In genomic region chr15:40768492-40769309, GRCh38 we compare ENCODE assay signal across 10 cellular contexts. TPM values are rescaled to one million over a fixed set of nuclear protein-coding genes. Genes with fewer than 3 reads are reported as not detected.
DNase-seq lines count a peak whose midpoint lies in the region; ATAC-seq and TF ChIP-seq lines count a peak whose summit lies in the region.
"Had no signal": no experiment of that assay in that cellular context is flagged by ENCODE, and none has a peak within 500 bp of the region (broad histone marks: within the 10 kb centered on the region; RNA-seq: fewer than 3 reads in every experiment).

No MANE protein-coding gene starts in this region.

- ATAC-seq in CD8-positive, alpha-beta T cell, result no peak
- ATAC-seq in activated T-helper 17 cell treated with anti-CD3 and anti-CD28 coated beads, Interleukin-2, amount 50 U/mL, for 72 hours (replicated peaks), result no peak
- peak in 1 of 2 donors; percentile 0 for ATAC-seq in lower lobe of right lung

- no peak for TF ChIP-seq CTCF in CD8-positive, alpha-beta T cell (IDR thresholded peaks at IDR 0.05)
- no peak for TF ChIP-seq CTCF in lower lobe of right lung (IDR thresholded peaks at IDR 0.05)
- no peak for TF ChIP-seq CTCF in lower leg skin (IDR thresholded peaks at IDR 0.05)

- H3K36me3 ChIP-seq in CD8-positive, alpha-beta T cell (ENCODE audit: insufficient read depth, low read length), result no peaks in the 10 kb centered on the region
- H3K36me3 ChIP-seq in lower lobe of right lung, result peaks cover 64% of the 10 kb centered on the region

- TF ChIP-seq POLR2A in lower leg skin (IDR thresholded peaks at IDR 0.05), result no peak

- H3K4me1 ChIP-seq in CD8-positive, alpha-beta T cell (ENCODE audit: insufficient read depth, low read length), result peaks cover 42% of the 10 kb centered on the region
- H3K4me1 ChIP-seq in lower lobe of right lung, result peaks cover 58% of the 10 kb centered on the region

- H3K9me3 Mint-ChIP-seq in CD8-positive, alpha-beta T cell, result no peaks in the 10 kb centered on the region
- H3K9me3 Mint-ChIP-seq in activated T-helper 17 cell treated with anti-CD3 and anti-CD28 coated beads, Interleukin-2, amount 50 U/mL, for 72 hours, result no peaks in the 10 kb centered on the region
- H3K9me3 Mint-ChIP-seq: type B pancreatic cell had no signal

- POLR2A ChIA-PET in CD8-positive, alpha-beta T cell (lab: Charles Lee), result interaction anchor here (1.5 to 1.7 kb wide), 2 partner anchors 9 to 74 kb away, joined by 3 to 7 read pairs; partner anchors contain the start of gene RAD51

- intact Hi-C loops in CD8-positive, alpha-beta T cell (cut with DNase I, micrococcal nuclease), result loop anchor here (2.0 kb wide), 3 partner anchors 14 to 38 kb away; partner anchors contain the start of genes RMDN3 (in 2 of the 2), DNAJC17 (in 1 of the 2) and ZFYVE19 (in 1 of the 2)
- intact Hi-C loops in lower lobe of right lung (cut with DNase I) (no loop called here), lower leg skin (cut with DNase I; ENCODE audit: low total_unique reads) (no loop called here)

- no peak for DNase-seq in CD8-positive, alpha-beta T cell
- DNase-seq in H4 (ENCODE audit: low spot score) (peak; percentile 68), lower lobe of right lung (peak; percentile 45), SKM-1 (lab: John Stamatoyannopoulos, UW; ENCODE audit: unreplicated experiment) (no peak), T-helper 9 cell (no peak), NCI-H524 treated with DMSO at 0.1 percent for 48 hours (lab: John Stamatoyannopoulos, UW) (no peak), lower leg skin (ENCODE audit: low spot score in 2 of 2) (no peak)

- CTCF ChIA-PET in CD8-positive, alpha-beta T cell (lab: Charles Lee), result interaction anchor here (0.8 to 5.5 kb wide), 4 partner anchors 14 to 125 kb away, joined by 3 to 36 read pairs (median 5); no protein-coding TSS in a partner anchor

- H3K27me3 Mint-ChIP-seq in CD8-positive, alpha-beta T cell (ENCODE audit: low read depth), result no peaks in the 10 kb centered on the region
- H3K27me3 Mint-ChIP-seq in activated T-helper 17 cell treated with anti-CD3 and anti-CD28 coated beads, Interleukin-2, amount 50 U/mL, for 72 hours, result no peaks in the 10 kb centered on the region
- H3K27me3 Mint-ChIP-seq: progenitor cell of endocrine pancreas had no signal

- H3K27ac ChIP-seq in CD8-positive, alpha-beta T cell (ENCODE audit: low read depth, low read length), result peak overlapping the region; percentile 35
- peak overlapping the region; percentile 70 for H3K27ac ChIP-seq in lower lobe of right lung

- no peaks in the 10 kb centered on the region for H3K27me3 ChIP-seq in CD8-positive, alpha-beta T cell (ENCODE audit: insufficient read depth, low read length)
- H3K27me3 ChIP-seq in lower lobe of right lung (ENCODE audit: low read depth), result no peaks in the 10 kb centered on the region

- peak overlapping the region; percentile 94 for H3K27ac Mint-ChIP-seq in CD8-positive, alpha-beta T cell
- peak overlapping the region; percentile 82 for H3K27ac Mint-ChIP-seq in activated T-helper 17 cell treated with anti-CD3 and anti-CD28 coated beads, Interleukin-2, amount 50 U/mL, for 72 hours
- H3K27ac Mint-ChIP-seq: progenitor cell of endocrine pancreas had no signal

- no peak overlapping the region for H3K4me3 ChIP-seq in CD8-positive, alpha-beta T cell (ENCODE audit: low read depth, low read length)
- H3K4me3 ChIP-seq in lower lobe of right lung, result no peak overlapping the region
- no peak overlapping the region for H3K4me3 ChIP-seq in lower leg skin (ENCODE audit: low read depth, poor library complexity, severe bottlenecking)

- 33 to 45% methylated on average over 23 of the region's 23 CpGs for WGBS in lower leg skin, 2 donors

- no peaks in the 10 kb centered on the region for H3K9me3 ChIP-seq in CD8-positive, alpha-beta T cell (ENCODE audit: low read length)
- no peaks in the 10 kb centered on the region for H3K9me3 ChIP-seq in lower lobe of right lung

- H3K36me3 Mint-ChIP-seq in CD8-positive, alpha-beta T cell, result peaks cover 21% of the 10 kb centered on the region
- H3K36me3 Mint-ChIP-seq in activated T-helper 17 cell treated with anti-CD3 and anti-CD28 coated beads, Interleukin-2, amount 50 U/mL, for 72 hours (ENCODE audit: low read depth), result peaks cover 27% of the 10 kb centered on the region
- H3K36me3 Mint-ChIP-seq: type B pancreatic cell had no signal

- peaks cover 43% of the 10 kb centered on the region for H3K4me1 Mint-ChIP-seq in CD8-positive, alpha-beta T cell (ENCODE audit: low read depth)
- peaks cover 17% of the 10 kb centered on the region for H3K4me1 Mint-ChIP-seq in activated T-helper 17 cell treated with anti-CD3 and anti-CD28 coated beads, Interleukin-2, amount 50 U/mL, for 72 hours

- H3K4me3 Mint-ChIP-seq in CD8-positive, alpha-beta T cell, result peak overlapping the region; percentile 37
- peak overlapping the region; percentile 51 for H3K4me3 Mint-ChIP-seq in activated T-helper 17 cell treated with anti-CD3 and anti-CD28 coated beads, Interleukin-2, amount 50 U/mL, for 72 hours

RNA-seq across cellular contexts. Expression of gene C15orf62, which starts 1.1 kb away (rescaled TPM):
- 1 to 10 TPM; 1.0 to 1.1 TPM for total RNA-seq in CD8-positive, alpha-beta T cell
- total RNA-seq in H4 (2014; rRNA removed; shearing (Covaris generic)), result 0.45 TPM in 1 of 2 replicates, not detected in the other
- total RNA-seq in activated T-helper 17 cell treated with anti-CD3 and anti-CD28 coated beads, Interleukin-2, amount 50 U/mL, for 72 hours, result 1 to 10 TPM; 2.4 to 2.7 TPM
- total RNA-seq in lower lobe of right lung (2.4 TPM), lower leg skin (10 to 100 TPM; 31.2 to 58.4 (median 40.2) TPM)

RNA-seq across cellular contexts. Expression of gene GCHFR, which starts 4.8 kb away (rescaled TPM):
- total RNA-seq in CD8-positive, alpha-beta T cell, result 10 to 100 TPM; 17.2 to 17.3 TPM
- total RNA-seq in H4 (2014; rRNA removed; shearing (Covaris generic)), result 43.2 and 49.0 TPM in 2 replicates
- total RNA-seq in activated T-helper 17 cell treated with anti-CD3 and anti-CD28 coated beads, Interleukin-2, amount 50 U/mL, for 72 hours, result 10 to 100 TPM; 46.1 to 50.4 TPM
- 99.5 TPM for total RNA-seq in lower lobe of right lung
- total RNA-seq in lower leg skin, result 10 to 100 TPM; 59.8 to 97.7 (median 88.6) TPM

RNA-seq across cellular contexts. Expression of gene RMDN3, which starts 13.6 kb away (rescaled TPM):
- 10 to 100 TPM; 26.7 to 30.5 TPM for total RNA-seq in CD8-positive, alpha-beta T cell
- total RNA-seq in H4 (2014; rRNA removed; shearing (Covaris generic)), result 10.1 and 10.4 TPM in 2 replicates
- total RNA-seq in activated T-helper 17 cell treated with anti-CD3 and anti-CD28 coated beads, Interleukin-2, amount 50 U/mL, for 72 hours, result 10 to 100 TPM; 18.4 to 30.9 TPM
- total RNA-seq in lower lobe of right lung, result 101 TPM
- total RNA-seq in lower leg skin, result 10 to 100 TPM; 19.1 to 40.2 (median 32.3) TPM

RNA-seq across cellular contexts. Expression of gene ZFYVE19, which starts 38.2 kb away (rescaled TPM):
- 10 to 100 TPM in 1 of 2 experiments, 1 to 10 TPM in 1; 9.6 to 11.0 TPM for total RNA-seq in CD8-positive, alpha-beta T cell
- total RNA-seq in H4 (2014; rRNA removed; shearing (Covaris generic)), result 29.4 and 32.2 TPM in 2 replicates
- total RNA-seq in activated T-helper 17 cell treated with anti-CD3 and anti-CD28 coated beads, Interleukin-2, amount 50 U/mL, for 72 hours, result 10 to 100 TPM; 35.9 to 38.7 TPM
- total RNA-seq in lower lobe of right lung, result 29.6 TPM
- 10 to 100 TPM; 30.9 to 65.7 (median 35.4) TPM for total RNA-seq in lower leg skin

RNA-seq across cellular contexts. Expression of gene DNAJC17, which starts 38.6 kb away (rescaled TPM):
- total RNA-seq in CD8-positive, alpha-beta T cell, result 10 to 100 TPM; 11.2 to 11.9 TPM
- total RNA-seq in H4 (2014; rRNA removed; shearing (Covaris generic)), result 50.4 and 60.5 TPM in 2 replicates
- 10 to 100 TPM; 30.3 to 34.3 TPM for total RNA-seq in activated T-helper 17 cell treated with anti-CD3 and anti-CD28 coated beads, Interleukin-2, amount 50 U/mL, for 72 hours
- total RNA-seq in lower lobe of right lung, result 28.4 TPM
- 10 to 100 TPM; 16.5 to 53.1 (median 29.3) TPM for total RNA-seq in lower leg skin

Comparison
In these comparisons a context has a peak if more than half of its experiments do, and no peak if none do; other contexts are left out.
1. DNase-seq: peak in H4 (single experiment) and lower lobe of right lung (single experiment); none in CD8-positive, alpha-beta T cell (0 of 7), SKM-1 (single experiment), T-helper 9 cell (single experiment), NCI-H524 treated with DMSO at 0.1 percent for 48 hours (single experiment) and lower leg skin (0 of 2).
2. intact Hi-C loops: an anchor here in CD8-positive, alpha-beta T cell (2.0 kb wide); none called in lower lobe of right lung and lower leg skin.